1 cellular context compared by ENCODE assay signal in the genomic region with DNA sequence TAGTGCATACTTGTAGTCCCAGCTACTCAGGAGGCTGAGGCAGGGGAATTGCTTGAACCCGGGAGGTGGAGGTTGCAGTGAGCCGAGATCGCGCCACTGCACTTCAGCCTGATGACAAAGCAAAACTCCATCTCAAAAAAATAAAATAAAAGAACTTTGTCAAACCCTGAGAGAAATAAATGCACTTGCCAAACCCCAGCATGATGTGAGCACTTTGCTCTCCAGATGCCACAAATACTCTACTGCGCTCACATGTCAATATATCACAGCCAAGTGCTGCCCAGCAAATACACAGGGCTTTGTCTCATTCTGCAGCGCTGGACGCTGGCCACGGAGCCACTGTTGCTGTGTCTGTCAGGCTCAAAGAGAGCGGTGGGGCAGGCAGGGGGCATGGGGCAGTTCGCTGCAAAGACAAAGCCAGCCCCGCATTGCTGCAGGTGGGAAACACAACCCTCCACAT.
TF ChIP-seq lines count a peak whose summit lies in the region.

No MANE protein-coding gene starts in this region.

TF ChIP-seq in HepG2, 621 proteins besides CTCF, POLR2A, EP300 and RAD21 (continued from another document and continues in another):
- TF ChIP-seq, protein P1, sequence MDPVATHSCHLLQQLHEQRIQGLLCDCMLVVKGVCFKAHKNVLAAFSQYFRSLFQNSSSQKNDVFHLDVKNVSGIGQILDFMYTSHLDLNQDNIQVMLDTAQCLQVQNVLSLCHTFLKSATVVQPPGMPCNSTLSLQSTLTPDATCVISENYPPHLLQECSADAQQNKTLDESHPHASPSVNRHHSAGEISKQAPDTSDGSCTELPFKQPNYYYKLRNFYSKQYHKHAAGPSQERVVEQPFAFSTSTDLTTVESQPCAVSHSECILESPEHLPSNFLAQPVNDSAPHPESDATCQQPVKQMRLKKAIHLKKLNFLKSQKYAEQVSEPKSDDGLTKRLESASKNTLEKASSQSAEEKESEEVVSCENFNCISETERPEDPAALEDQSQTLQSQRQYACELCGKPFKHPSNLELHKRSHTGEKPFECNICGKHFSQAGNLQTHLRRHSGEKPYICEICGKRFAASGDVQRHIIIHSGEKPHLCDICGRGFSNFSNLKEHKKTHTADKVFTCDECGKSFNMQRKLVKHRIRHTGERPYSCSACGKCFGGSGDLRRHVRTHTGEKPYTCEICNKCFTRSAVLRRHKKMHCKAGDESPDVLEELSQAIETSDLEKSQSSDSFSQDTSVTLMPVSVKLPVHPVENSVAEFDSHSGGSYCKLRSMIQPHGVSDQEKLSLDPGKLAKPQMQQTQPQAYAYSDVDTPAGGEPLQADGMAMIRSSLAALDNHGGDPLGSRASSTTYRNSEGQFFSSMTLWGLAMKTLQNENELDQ (CRISPR knock-in tag; IDR thresholded peaks at IDR 0.05; ENCODE audit: borderline replicate concordance): no peak
- TF ChIP-seq ONECUT2 (CRISPR knock-in tag; IDR thresholded peaks at IDR 0.05) (no peak), MIER2 (CRISPR knock-in tag; IDR thresholded peaks at IDR 0.05) (no peak), ZNF709 (CRISPR knock-in tag; IDR thresholded peaks at IDR 0.05) (no peak), ZNF550 (CRISPR knock-in tag; IDR thresholded peaks at IDR 0.05; ENCODE audit: borderline replicate concordance) (no peak), HMG20A (CRISPR knock-in tag; IDR thresholded peaks at IDR 0.05; ENCODE audit: borderline replicate concordance) (peak; percentile 47; the same call in 1 of the 2 replicates), TCF7L2 (IDR thresholded peaks at IDR 0.05; ENCODE audit: low read depth, low read length) (no peak), ATAD3A (CRISPR knock-in tag; IDR thresholded peaks at IDR 0.05) (no peak), TBP (CRISPR knock-in tag; IDR thresholded peaks at IDR 0.05) (no peak), FOXC1 (CRISPR knock-in tag; IDR thresholded peaks at IDR 0.05; ENCODE audit: borderline replicate concordance) (no peak), CAMTA2 (CRISPR knock-in tag; IDR thresholded peaks at IDR 0.05; ENCODE audit: borderline replicate concordance) (no peak), ZKSCAN5 (CRISPR knock-in tag; IDR thresholded peaks at IDR 0.05) (no peak), ZNF530 (CRISPR knock-in tag; IDR thresholded peaks at IDR 0.05; ENCODE audit: low read depth) (no peak), NR2F1 (CRISPR knock-in tag; IDR thresholded peaks at IDR 0.05) (no peak), FOXP1 (IDR thresholded peaks at IDR 0.05) (no peak), FOXP1 (CRISPR knock-in tag; IDR thresholded peaks at IDR 0.05) (no peak; the same call in 1 of the 2 replicates), HOXA9 (CRISPR knock-in tag; IDR thresholded peaks at IDR 0.05; ENCODE audit: borderline replicate concordance) (no peak), HNRNPL (IDR thresholded peaks at IDR 0.05; ENCODE audit: low read depth, low read length) (peak; percentile 74; the same call in 1 of the 2 replicates), ZNF780A (CRISPR knock-in tag; IDR thresholded peaks at IDR 0.05) (no peak), ZNF484 (CRISPR knock-in tag; IDR thresholded peaks at IDR 0.05; ENCODE audit: borderline replicate concordance, low read depth) (no peak), MBNL3 (CRISPR knock-in tag; conservative IDR thresholded peaks at IDR 0.05) (no peak), ZNF792 (CRISPR knock-in tag; IDR thresholded peaks at IDR 0.05) (peak; percentile 18; the same call in 1 of the 2 replicates), AKAP8 (CRISPR knock-in tag; IDR thresholded peaks at IDR 0.05) (no peak), ARNT2 (CRISPR knock-in tag; IDR thresholded peaks at IDR 0.05; ENCODE audit: low read depth) (no peak), FOSL2 (CRISPR knock-in tag; IDR thresholded peaks at IDR 0.05) (0 out of 2 replicates have a peak, but pooled peaks have one; percentile 7), SETDB1 (CRISPR knock-in tag; IDR thresholded peaks at IDR 0.05; ENCODE audit: borderline replicate concordance) (no peak), SNAPC2 (CRISPR knock-in tag; IDR thresholded peaks at IDR 0.05) (no peak), ZNF431 (CRISPR knock-in tag; IDR thresholded peaks at IDR 0.05; ENCODE audit: borderline replicate concordance, low read depth) (no peak), ZNF775 (CRISPR knock-in tag; IDR thresholded peaks at IDR 0.05; ENCODE audit: borderline replicate concordance) (no peak), MED8 (CRISPR knock-in tag; IDR thresholded peaks at IDR 0.05; ENCODE audit: insufficient replicate concordance) (no peak), GTF3A (CRISPR knock-in tag; conservative IDR thresholded peaks at IDR 0.05) (no peak), MAFG (CRISPR knock-in tag; IDR thresholded peaks at IDR 0.05) (no peak), ZNF232 (CRISPR knock-in tag; IDR thresholded peaks at IDR 0.05; ENCODE audit: borderline replicate concordance) (no peak), ARID2 (CRISPR knock-in tag; IDR thresholded peaks at IDR 0.05; ENCODE audit: borderline replicate concordance) (no peak), RBFOX2 (IDR thresholded peaks at IDR 0.05; ENCODE audit: low read depth, low read length) (no peak), MED13 (CRISPR knock-in tag; IDR thresholded peaks at IDR 0.05) (no peak), BCL6 (CRISPR knock-in tag; IDR thresholded peaks at IDR 0.05) (peak; percentile 60; the same call in 1 of the 2 replicates), TBX3 (IDR thresholded peaks at IDR 0.05; ENCODE audit: borderline replicate concordance) (no peak), PRMT3 (CRISPR knock-in tag; IDR thresholded peaks at IDR 0.05; ENCODE audit: borderline replicate concordance, low read depth) (no peak), FOXA3 (CRISPR knock-in tag; IDR thresholded peaks at IDR 0.05) (0 out of 2 replicates have a peak, but pooled peaks have one; percentile 33), FOSL1 (CRISPR knock-in tag; IDR thresholded peaks at IDR 0.05; ENCODE audit: borderline replicate concordance) (no peak), SATB2 (CRISPR knock-in tag; IDR thresholded peaks at IDR 0.05) (no peak), DNMT3B (CRISPR knock-in tag; conservative IDR thresholded peaks at IDR 0.05) (no peak), HIVEP1 (CRISPR knock-in tag; IDR thresholded peaks at IDR 0.05) (no peak), ZNF282 (IDR thresholded peaks at IDR 0.05; ENCODE audit: partially characterized antibody) (no peak), ZNF720 (CRISPR knock-in tag; IDR thresholded peaks at IDR 0.05) (no peak), ZNF446 (CRISPR knock-in tag; IDR thresholded peaks at IDR 0.05) (no peak), ADNP (CRISPR knock-in tag; IDR thresholded peaks at IDR 0.05) (no peak), REXO4 (CRISPR knock-in tag; IDR thresholded peaks at IDR 0.05; ENCODE audit: borderline replicate concordance) (no peak), EEA1 (CRISPR knock-in tag; IDR thresholded peaks at IDR 0.05; ENCODE audit: borderline replicate concordance) (no peak)
- TF ChIP-seq, protein P2, sequence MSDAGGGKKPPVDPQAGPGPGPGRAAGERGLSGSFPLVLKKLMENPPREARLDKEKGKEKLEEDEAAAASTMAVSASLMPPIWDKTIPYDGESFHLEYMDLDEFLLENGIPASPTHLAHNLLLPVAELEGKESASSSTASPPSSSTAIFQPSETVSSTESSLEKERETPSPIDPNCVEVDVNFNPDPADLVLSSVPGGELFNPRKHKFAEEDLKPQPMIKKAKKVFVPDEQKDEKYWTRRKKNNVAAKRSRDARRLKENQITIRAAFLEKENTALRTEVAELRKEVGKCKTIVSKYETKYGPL (CRISPR knock-in tag; IDR thresholded peaks at IDR 0.05): no peak
- TF ChIP-seq, protein P3, sequence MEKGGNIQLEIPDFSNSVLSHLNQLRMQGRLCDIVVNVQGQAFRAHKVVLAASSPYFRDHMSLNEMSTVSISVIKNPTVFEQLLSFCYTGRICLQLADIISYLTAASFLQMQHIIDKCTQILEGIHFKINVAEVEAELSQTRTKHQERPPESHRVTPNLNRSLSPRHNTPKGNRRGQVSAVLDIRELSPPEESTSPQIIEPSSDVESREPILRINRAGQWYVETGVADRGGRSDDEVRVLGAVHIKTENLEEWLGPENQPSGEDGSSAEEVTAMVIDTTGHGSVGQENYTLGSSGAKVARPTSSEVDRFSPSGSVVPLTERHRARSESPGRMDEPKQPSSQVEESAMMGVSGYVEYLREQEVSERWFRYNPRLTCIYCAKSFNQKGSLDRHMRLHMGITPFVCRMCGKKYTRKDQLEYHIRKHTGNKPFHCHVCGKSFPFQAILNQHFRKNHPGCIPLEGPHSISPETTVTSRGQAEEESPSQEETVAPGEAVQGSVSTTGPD (CRISPR knock-in tag; IDR thresholded peaks at IDR 0.05): no peak
- TF ChIP-seq, protein P4, sequence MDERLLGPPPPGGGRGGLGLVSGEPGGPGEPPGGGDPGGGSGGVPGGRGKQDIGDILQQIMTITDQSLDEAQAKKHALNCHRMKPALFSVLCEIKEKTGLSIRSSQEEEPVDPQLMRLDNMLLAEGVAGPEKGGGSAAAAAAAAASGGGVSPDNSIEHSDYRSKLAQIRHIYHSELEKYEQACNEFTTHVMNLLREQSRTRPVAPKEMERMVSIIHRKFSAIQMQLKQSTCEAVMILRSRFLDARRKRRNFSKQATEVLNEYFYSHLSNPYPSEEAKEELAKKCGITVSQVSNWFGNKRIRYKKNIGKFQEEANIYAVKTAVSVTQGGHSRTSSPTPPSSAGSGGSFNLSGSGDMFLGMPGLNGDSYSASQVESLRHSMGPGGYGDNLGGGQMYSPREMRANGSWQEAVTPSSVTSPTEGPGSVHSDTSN (CRISPR knock-in tag; IDR thresholded peaks at IDR 0.05): no peak
- TF ChIP-seq, protein P5, sequence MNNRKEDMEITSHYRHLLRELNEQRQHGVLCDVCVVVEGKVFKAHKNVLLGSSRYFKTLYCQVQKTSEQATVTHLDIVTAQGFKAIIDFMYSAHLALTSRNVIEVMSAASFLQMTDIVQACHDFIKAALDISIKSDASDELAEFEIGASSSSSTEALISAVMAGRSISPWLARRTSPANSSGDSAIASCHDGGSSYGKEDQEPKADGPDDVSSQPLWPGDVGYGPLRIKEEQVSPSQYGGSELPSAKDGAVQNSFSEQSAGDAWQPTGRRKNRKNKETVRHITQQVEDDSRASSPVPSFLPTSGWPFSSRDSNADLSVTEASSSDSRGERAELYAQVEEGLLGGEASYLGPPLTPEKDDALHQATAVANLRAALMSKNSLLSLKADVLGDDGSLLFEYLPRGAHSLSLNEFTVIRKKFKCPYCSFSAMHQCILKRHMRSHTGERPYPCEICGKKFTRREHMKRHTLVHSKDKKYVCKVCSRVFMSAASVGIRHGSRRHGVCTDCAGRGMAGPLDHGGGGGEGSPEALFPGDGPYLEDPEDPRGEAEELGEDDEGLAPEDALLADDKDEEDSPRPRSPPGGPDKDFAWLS (CRISPR knock-in tag; IDR thresholded peaks at IDR 0.05; ENCODE audit: borderline replicate concordance): no peak
- TF ChIP-seq, protein P6, sequence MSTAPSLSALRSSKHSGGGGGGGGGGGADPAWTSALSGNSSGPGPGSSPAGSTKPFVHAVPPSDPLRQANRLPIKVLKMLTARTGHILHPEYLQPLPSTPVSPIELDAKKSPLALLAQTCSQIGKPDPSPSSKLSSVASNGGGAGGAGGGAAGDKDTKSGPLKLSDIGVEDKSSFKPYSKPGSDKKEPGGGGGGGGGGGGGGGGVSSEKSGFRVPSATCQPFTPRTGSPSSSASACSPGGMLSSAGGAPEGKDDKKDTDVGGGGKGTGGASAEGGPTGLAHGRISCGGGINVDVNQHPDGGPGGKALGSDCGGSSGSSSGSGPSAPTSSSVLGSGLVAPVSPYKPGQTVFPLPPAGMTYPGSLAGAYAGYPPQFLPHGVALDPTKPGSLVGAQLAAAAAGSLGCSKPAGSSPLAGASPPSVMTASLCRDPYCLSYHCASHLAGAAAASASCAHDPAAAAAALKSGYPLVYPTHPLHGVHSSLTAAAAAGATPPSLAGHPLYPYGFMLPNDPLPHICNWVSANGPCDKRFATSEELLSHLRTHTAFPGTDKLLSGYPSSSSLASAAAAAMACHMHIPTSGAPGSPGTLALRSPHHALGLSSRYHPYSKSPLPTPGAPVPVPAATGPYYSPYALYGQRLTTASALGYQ (CRISPR knock-in tag; IDR thresholded peaks at IDR 0.05): no peak
- TF ChIP-seq, protein P7, sequence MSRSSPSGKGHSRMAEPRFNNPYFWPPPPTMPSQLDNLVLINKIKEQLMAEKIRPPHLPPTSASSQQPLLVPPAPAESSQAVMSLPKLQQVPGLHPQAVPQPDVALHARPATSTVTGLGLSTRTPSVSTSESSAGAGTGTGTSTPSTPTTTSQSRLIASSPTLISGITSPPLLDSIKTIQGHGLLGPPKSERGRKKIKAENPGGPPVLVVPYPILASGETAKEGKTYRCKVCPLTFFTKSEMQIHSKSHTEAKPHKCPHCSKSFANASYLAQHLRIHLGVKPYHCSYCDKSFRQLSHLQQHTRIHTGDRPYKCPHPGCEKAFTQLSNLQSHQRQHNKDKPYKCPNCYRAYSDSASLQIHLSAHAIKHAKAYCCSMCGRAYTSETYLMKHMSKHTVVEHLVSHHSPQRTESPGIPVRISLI (CRISPR knock-in tag; IDR thresholded peaks at IDR 0.05; ENCODE audit: borderline replicate concordance): no peak
- TF ChIP-seq, protein P8, sequence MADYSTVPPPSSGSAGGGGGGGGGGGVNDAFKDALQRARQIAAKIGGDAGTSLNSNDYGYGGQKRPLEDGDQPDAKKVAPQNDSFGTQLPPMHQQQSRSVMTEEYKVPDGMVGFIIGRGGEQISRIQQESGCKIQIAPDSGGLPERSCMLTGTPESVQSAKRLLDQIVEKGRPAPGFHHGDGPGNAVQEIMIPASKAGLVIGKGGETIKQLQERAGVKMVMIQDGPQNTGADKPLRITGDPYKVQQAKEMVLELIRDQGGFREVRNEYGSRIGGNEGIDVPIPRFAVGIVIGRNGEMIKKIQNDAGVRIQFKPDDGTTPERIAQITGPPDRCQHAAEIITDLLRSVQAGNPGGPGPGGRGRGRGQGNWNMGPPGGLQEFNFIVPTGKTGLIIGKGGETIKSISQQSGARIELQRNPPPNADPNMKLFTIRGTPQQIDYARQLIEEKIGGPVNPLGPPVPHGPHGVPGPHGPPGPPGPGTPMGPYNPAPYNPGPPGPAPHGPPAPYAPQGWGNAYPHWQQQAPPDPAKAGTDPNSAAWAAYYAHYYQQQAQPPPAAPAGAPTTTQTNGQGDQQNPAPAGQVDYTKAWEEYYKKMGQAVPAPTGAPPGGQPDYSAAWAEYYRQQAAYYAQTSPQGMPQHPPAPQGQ (CRISPR knock-in tag; IDR thresholded peaks at IDR 0.05; ENCODE audit: borderline replicate concordance): no peak
- TF ChIP-seq, protein P9, sequence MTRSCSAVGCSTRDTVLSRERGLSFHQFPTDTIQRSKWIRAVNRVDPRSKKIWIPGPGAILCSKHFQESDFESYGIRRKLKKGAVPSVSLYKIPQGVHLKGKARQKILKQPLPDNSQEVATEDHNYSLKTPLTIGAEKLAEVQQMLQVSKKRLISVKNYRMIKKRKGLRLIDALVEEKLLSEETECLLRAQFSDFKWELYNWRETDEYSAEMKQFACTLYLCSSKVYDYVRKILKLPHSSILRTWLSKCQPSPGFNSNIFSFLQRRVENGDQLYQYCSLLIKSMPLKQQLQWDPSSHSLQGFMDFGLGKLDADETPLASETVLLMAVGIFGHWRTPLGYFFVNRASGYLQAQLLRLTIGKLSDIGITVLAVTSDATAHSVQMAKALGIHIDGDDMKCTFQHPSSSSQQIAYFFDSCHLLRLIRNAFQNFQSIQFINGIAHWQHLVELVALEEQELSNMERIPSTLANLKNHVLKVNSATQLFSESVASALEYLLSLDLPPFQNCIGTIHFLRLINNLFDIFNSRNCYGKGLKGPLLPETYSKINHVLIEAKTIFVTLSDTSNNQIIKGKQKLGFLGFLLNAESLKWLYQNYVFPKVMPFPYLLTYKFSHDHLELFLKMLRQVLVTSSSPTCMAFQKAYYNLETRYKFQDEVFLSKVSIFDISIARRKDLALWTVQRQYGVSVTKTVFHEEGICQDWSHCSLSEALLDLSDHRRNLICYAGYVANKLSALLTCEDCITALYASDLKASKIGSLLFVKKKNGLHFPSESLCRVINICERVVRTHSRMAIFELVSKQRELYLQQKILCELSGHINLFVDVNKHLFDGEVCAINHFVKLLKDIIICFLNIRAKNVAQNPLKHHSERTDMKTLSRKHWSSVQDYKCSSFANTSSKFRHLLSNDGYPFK (CRISPR knock-in tag; IDR thresholded peaks at IDR 0.05; ENCODE audit: borderline replicate concordance): no peak
